1 cellular context compared by ENCODE assay signal in the genomic region with DNA sequence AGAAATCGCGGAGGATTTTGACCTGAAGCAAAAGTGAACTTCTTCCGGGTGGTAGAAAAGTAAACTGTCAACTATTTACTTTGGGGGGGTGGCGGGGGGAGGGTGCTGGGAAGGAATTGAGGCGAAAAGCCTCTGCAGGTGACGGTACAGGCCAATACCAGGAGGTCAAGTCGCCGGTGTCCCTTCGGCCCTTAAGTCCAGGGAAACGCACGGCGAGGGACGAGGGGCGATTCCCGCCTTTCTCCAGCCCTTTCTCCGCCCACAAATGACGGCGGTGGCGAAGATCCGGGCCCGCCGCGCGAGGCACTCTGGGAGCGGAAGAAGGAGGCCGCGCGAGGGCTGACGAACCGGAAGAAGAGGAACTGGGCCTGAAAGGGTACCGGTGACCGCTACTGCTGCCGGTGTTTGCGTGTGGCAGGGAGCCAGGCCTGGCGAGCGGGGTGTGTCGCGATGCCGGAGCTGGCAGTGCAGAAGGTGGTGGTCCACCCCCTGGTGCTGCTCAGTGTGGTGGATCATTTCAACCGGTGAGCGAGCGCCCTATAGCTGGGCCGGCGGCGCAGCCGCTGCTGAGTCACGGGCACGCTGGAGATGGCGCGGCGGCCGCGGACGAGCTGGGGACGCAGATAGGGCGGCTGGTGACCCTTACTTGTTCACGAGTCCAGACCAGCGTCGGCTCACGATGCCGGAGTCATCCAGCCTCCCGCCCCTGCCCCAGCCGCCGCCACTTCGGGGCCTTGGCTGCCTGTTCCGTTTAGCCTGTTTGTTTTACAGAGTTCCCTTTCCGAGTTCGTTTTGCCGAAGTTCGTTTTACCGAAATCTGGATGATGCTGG.
TF ChIP-seq lines count a peak whose summit lies in the region.

A gene (plus strand): TSS at position 350 of the 831 bp plus-strand sequence. CDS start 101 bp downstream, at position 451.

TF ChIP-seq in GM12878, 131 proteins besides CTCF, POLR2A, EP300 and RAD21 (continued from another document and continues in another):
- TF ChIP-seq, protein P1, sequence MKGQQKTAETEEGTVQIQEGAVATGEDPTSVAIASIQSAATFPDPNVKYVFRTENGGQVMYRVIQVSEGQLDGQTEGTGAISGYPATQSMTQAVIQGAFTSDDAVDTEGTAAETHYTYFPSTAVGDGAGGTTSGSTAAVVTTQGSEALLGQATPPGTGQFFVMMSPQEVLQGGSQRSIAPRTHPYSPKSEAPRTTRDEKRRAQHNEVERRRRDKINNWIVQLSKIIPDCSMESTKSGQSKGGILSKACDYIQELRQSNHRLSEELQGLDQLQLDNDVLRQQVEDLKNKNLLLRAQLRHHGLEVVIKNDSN (IDR thresholded peaks at IDR 0.05; ENCODE audit: borderline replicate concordance, extremely low read length, insufficient read depth, low read depth, low read length): no peak
- peak in 1 of 2 experiments; percentile 14; a peak in 1 of 4 replicates for TF ChIP-seq ETV6 (conservative IDR thresholded peaks at IDR 0.05 in 1 of 2, IDR thresholded peaks at IDR 0.05 in 1 of 2; ENCODE audit: borderline replicate concordance in 1 of 2, low read depth in 1 of 2)
- TF ChIP-seq TCF3 (IDR thresholded peaks at IDR 0.05; ENCODE audit: borderline replicate concordance, insufficient read depth, low read depth, low read length): 0 out of 2 replicates have a peak, but pooled peaks have one; percentile 30
- TF ChIP-seq SRF (IDR thresholded peaks at IDR 0.05; ENCODE audit: low read depth in 2 of 2, low read length in 2 of 2): no peak
- 0 out of 2 replicates have a peak, but pooled peaks have one; percentile 15 for TF ChIP-seq ZNF384 (IDR thresholded peaks at IDR 0.05; ENCODE audit: borderline replicate concordance, low read depth, low read length)
- TF ChIP-seq, protein P2, sequence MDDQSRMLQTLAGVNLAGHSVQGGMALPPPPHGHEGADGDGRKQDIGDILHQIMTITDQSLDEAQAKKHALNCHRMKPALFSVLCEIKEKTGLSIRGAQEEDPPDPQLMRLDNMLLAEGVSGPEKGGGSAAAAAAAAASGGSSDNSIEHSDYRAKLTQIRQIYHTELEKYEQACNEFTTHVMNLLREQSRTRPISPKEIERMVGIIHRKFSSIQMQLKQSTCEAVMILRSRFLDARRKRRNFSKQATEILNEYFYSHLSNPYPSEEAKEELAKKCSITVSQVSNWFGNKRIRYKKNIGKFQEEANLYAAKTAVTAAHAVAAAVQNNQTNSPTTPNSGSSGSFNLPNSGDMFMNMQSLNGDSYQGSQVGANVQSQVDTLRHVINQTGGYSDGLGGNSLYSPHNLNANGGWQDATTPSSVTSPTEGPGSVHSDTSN (IDR thresholded peaks at IDR 0.05; ENCODE audit: insufficient replicate concordance, low read depth, low read length): no peak
- TF ChIP-seq, protein P3, sequence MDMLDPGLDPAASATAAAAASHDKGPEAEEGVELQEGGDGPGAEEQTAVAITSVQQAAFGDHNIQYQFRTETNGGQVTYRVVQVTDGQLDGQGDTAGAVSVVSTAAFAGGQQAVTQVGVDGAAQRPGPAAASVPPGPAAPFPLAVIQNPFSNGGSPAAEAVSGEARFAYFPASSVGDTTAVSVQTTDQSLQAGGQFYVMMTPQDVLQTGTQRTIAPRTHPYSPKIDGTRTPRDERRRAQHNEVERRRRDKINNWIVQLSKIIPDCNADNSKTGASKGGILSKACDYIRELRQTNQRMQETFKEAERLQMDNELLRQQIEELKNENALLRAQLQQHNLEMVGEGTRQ (IDR thresholded peaks at IDR 0.05; ENCODE audit: borderline replicate concordance, low read depth, low read length): no peak
- peak in 1 of 2 experiments; percentile 69; a peak in 3 of 4 replicates for TF ChIP-seq BHLHE40 (IDR thresholded peaks at IDR 0.05; ENCODE audit: borderline replicate concordance in 1 of 2, low read depth in 2 of 2, low read length in 1 of 2)
- TF ChIP-seq EGR1 (IDR thresholded peaks at IDR 0.05; ENCODE audit: borderline replicate concordance in 1 of 2, low read depth in 2 of 2, low read length in 2 of 2): peak in 1 of 2 experiments; percentile 26; a peak in 1 of 3 replicates
- TF ChIP-seq, protein P4, sequence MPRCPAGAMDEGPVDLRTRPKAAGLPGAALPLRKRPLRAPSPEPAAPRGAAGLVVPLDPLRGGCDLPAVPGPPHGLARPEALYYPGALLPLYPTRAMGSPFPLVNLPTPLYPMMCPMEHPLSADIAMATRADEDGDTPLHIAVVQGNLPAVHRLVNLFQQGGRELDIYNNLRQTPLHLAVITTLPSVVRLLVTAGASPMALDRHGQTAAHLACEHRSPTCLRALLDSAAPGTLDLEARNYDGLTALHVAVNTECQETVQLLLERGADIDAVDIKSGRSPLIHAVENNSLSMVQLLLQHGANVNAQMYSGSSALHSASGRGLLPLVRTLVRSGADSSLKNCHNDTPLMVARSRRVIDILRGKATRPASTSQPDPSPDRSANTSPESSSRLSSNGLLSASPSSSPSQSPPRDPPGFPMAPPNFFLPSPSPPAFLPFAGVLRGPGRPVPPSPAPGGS (IDR thresholded peaks at IDR 0.05; ENCODE audit: borderline replicate concordance, insufficient read depth, low read depth, low read length, poor library complexity, severe bottlenecking): no peak
- no peak for TF ChIP-seq FOS (IDR thresholded peaks at IDR 0.05; ENCODE audit: borderline replicate concordance, extremely low read depth, insufficient read length)
- TF ChIP-seq RELA (IDR thresholded peaks at IDR 0.05; ENCODE audit: borderline replicate concordance, partially characterized antibody): peak; percentile 23
- no peak for TF ChIP-seq NFYA (IDR thresholded peaks at IDR 0.05; ENCODE audit: borderline replicate concordance, low read depth, low read length)
- TF ChIP-seq, protein P5, sequence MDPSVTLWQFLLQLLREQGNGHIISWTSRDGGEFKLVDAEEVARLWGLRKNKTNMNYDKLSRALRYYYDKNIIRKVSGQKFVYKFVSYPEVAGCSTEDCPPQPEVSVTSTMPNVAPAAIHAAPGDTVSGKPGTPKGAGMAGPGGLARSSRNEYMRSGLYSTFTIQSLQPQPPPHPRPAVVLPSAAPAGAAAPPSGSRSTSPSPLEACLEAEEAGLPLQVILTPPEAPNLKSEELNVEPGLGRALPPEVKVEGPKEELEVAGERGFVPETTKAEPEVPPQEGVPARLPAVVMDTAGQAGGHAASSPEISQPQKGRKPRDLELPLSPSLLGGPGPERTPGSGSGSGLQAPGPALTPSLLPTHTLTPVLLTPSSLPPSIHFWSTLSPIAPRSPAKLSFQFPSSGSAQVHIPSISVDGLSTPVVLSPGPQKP (IDR thresholded peaks at IDR 0.05; ENCODE audit: low read depth, low read length): no peak; the same call in none of the 2 replicates
- TF ChIP-seq GATAD2B (conservative IDR thresholded peaks at IDR 0.05; ENCODE audit: low read depth): peak; percentile 75
- no peak for TF ChIP-seq KAT2A (conservative IDR thresholded peaks at IDR 0.05; ENCODE audit: control insufficient read depth, low read depth, low read length)
- TF ChIP-seq BCL11A (IDR thresholded peaks at IDR 0.05; ENCODE audit: low read depth, low read length): no peak
- 0 out of 2 replicates have a peak, but pooled peaks have one; percentile 72 for TF ChIP-seq CBX5 (IDR thresholded peaks at IDR 0.05; ENCODE audit: low read depth)
- TF ChIP-seq PAX8 (IDR thresholded peaks at IDR 0.05): no peak
- peak; percentile 37 for TF ChIP-seq SIX5 (IDR thresholded peaks at IDR 0.05; ENCODE audit: low read depth, low read length, severe bottlenecking)
- 0 out of 2 replicates have a peak, but pooled peaks have one; percentile 36 for TF ChIP-seq MYB (IDR thresholded peaks at IDR 0.05; ENCODE audit: borderline replicate concordance, low read depth, low read length)
- peak; percentile 93; the same call in 1 of the 2 replicates for TF ChIP-seq RB1 (IDR thresholded peaks at IDR 0.05; ENCODE audit: borderline replicate concordance)
- TF ChIP-seq NRF1 (conservative IDR thresholded peaks at IDR 0.05; ENCODE audit: low read depth, low read length): no peak
- TF ChIP-seq TARDBP (IDR thresholded peaks at IDR 0.05; ENCODE audit: borderline replicate concordance): 0 out of 2 replicates have a peak, but pooled peaks have one; percentile 67
- 0 out of 2 replicates have a peak, but pooled peaks have one; percentile 18 for TF ChIP-seq RFX5 (IDR thresholded peaks at IDR 0.05; ENCODE audit: low read depth, low read length)
- no peak for TF ChIP-seq SMAD1 (IDR thresholded peaks at IDR 0.05; ENCODE audit: low read depth, partially characterized antibody)
- TF ChIP-seq, protein P6, sequence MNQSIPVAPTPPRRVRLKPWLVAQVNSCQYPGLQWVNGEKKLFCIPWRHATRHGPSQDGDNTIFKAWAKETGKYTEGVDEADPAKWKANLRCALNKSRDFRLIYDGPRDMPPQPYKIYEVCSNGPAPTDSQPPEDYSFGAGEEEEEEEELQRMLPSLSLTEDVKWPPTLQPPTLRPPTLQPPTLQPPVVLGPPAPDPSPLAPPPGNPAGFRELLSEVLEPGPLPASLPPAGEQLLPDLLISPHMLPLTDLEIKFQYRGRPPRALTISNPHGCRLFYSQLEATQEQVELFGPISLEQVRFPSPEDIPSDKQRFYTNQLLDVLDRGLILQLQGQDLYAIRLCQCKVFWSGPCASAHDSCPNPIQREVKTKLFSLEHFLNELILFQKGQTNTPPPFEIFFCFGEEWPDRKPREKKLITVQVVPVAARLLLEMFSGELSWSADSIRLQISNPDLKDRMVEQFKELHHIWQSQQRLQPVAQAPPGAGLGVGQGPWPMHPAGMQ (IDR thresholded peaks at IDR 0.05; ENCODE audit: borderline replicate concordance): no peak
- TF ChIP-seq, protein P7, sequence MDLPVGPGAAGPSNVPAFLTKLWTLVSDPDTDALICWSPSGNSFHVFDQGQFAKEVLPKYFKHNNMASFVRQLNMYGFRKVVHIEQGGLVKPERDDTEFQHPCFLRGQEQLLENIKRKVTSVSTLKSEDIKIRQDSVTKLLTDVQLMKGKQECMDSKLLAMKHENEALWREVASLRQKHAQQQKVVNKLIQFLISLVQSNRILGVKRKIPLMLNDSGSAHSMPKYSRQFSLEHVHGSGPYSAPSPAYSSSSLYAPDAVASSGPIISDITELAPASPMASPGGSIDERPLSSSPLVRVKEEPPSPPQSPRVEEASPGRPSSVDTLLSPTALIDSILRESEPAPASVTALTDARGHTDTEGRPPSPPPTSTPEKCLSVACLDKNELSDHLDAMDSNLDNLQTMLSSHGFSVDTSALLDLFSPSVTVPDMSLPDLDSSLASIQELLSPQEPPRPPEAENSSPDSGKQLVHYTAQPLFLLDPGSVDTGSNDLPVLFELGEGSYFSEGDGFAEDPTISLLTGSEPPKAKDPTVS (IDR thresholded peaks at IDR 0.05; ENCODE audit: low read depth, low read length): no peak
- TF ChIP-seq NBN (IDR thresholded peaks at IDR 0.05): peak; percentile 72; the same call in 1 of the 2 replicates
- TF ChIP-seq CHD4 (IDR thresholded peaks at IDR 0.05): no peak
- no peak for TF ChIP-seq NFXL1 (IDR thresholded peaks at IDR 0.05; ENCODE audit: borderline replicate concordance)
- no peak for TF ChIP-seq SUPT20H (IDR thresholded peaks at IDR 0.05; ENCODE audit: borderline replicate concordance, control insufficient read depth, low read depth, low read length)
- TF ChIP-seq RCOR1 (conservative IDR thresholded peaks at IDR 0.05; ENCODE audit: low read depth, low read length): no peak
- TF ChIP-seq ZNF622 (IDR thresholded peaks at IDR 0.05): no peak
- TF ChIP-seq WRNIP1 (IDR thresholded peaks at IDR 0.05; ENCODE audit: borderline replicate concordance, low read depth, low read length): no peak
- TF ChIP-seq ZSCAN29 (IDR thresholded peaks at IDR 0.05): no peak
- TF ChIP-seq STAT3 (IDR thresholded peaks at IDR 0.05; ENCODE audit: low read depth, low read length): no peak
- TF ChIP-seq, protein P8, sequence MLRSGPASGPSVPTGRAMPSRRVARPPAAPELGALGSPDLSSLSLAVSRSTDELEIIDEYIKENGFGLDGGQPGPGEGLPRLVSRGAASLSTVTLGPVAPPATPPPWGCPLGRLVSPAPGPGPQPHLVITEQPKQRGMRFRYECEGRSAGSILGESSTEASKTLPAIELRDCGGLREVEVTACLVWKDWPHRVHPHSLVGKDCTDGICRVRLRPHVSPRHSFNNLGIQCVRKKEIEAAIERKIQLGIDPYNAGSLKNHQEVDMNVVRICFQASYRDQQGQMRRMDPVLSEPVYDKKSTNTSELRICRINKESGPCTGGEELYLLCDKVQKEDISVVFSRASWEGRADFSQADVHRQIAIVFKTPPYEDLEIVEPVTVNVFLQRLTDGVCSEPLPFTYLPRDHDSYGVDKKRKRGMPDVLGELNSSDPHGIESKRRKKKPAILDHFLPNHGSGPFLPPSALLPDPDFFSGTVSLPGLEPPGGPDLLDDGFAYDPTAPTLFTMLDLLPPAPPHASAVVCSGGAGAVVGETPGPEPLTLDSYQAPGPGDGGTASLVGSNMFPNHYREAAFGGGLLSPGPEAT (IDR thresholded peaks at IDR 0.05; ENCODE audit: low read depth): peak; percentile 72
- TF ChIP-seq, protein P9, sequence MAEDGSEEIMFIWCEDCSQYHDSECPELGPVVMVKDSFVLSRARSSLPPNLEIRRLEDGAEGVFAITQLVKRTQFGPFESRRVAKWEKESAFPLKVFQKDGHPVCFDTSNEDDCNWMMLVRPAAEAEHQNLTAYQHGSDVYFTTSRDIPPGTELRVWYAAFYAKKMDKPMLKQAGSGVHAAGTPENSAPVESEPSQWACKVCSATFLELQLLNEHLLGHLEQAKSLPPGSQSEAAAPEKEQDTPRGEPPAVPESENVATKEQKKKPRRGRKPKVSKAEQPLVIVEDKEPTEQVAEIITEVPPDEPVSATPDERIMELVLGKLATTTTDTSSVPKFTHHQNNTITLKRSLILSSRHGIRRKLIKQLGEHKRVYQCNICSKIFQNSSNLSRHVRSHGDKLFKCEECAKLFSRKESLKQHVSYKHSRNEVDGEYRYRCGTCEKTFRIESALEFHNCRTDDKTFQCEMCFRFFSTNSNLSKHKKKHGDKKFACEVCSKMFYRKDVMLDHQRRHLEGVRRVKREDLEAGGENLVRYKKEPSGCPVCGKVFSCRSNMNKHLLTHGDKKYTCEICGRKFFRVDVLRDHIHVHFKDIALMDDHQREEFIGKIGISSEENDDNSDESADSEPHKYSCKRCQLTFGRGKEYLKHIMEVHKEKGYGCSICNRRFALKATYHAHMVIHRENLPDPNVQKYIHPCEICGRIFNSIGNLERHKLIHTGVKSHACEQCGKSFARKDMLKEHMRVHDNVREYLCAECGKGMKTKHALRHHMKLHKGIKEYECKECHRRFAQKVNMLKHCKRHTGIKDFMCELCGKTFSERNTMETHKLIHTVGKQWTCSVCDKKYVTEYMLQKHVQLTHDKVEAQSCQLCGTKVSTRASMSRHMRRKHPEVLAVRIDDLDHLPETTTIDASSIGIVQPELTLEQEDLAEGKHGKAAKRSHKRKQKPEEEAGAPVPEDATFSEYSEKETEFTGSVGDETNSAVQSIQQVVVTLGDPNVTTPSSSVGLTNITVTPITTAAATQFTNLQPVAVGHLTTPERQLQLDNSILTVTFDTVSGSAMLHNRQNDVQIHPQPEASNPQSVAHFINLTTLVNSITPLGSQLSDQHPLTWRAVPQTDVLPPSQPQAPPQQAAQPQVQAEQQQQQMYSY (CRISPR knock-in tag; IDR thresholded peaks at IDR 0.05): no peak
- TF ChIP-seq PAX5 (IDR thresholded peaks at IDR 0.05; ENCODE audit: borderline replicate concordance, low read depth, low read length): peak; percentile 67; the same call in 1 of the 2 replicates
- TF ChIP-seq RAD51 (IDR thresholded peaks at IDR 0.05): no peak
